In genomic region chr9:116589392-116590354, GRCh38 we compare ENCODE assay signal across 7 cellular contexts.
DNase-seq lines count a peak whose midpoint lies in the region; ATAC-seq, FAIRE-seq and TF ChIP-seq lines count a peak whose summit lies in the region.

No MANE protein-coding gene starts in this region.

- H3K36me3 ChIP-seq in OCI-LY3 (replicated peaks; ENCODE audit: low read depth, low read length) (no peaks in the 10 kb centered on the region), esophagus muscularis mucosa (no peaks in the 10 kb centered on the region)

- H3K27ac ChIP-seq in OCI-LY3 (ENCODE audit: low read length) (no peak overlapping the region), esophagus muscularis mucosa (replicated peaks in 1 of 4) (no peak overlapping the region)

- intact Hi-C loops in esophagus muscularis mucosa (cut with DNase I): no loop called here

- WGBS in esophagus muscularis mucosa: 66% methylated on average over 4 of the region's 7 CpGs

- DNase-seq in ELF-1 (ENCODE audit: low read depth, low spot score): peak; percentile 88
- peak; percentile 55 for DNase-seq in H54 (ENCODE audit: insufficient read length, low spot score)
- DNase-seq in esophagus muscularis mucosa (ENCODE audit: extremely low spot score): no peak
- peak in 1 of 2 donors; percentile 55 for DNase-seq in stimulated activated effector memory CD8-positive, alpha-beta T cell treated with anti-CD3 and anti-CD28 coated beads, Interleukin-12 subunit alpha, Interleukin-12 subunit beta, amount 100 ng/mL, for 72 hours (ENCODE audit: low spot score in 2 of 2)
- no peak for DNase-seq in cerebellum (ENCODE audit: low spot score)
- no peak for DNase-seq in epidermal melanocyte (ENCODE audit: insufficient read length, low spot score)

- no peaks in the 10 kb centered on the region for H3K36me3 Mint-ChIP-seq in stimulated activated effector memory CD8-positive, alpha-beta T cell treated with anti-CD3 and anti-CD28 coated beads, Interleukin-12 subunit alpha, Interleukin-12 subunit beta, amount 100 ng/mL, for 72 hours

- peaks cover 8% of the 10 kb centered on the region for H3K9me3 Mint-ChIP-seq in stimulated activated effector memory CD8-positive, alpha-beta T cell treated with anti-CD3 and anti-CD28 coated beads, Interleukin-12 subunit alpha, Interleukin-12 subunit beta, amount 100 ng/mL, for 72 hours

- peak; percentile 79 for TF ChIP-seq CTCF in OCI-LY3 (IDR thresholded peaks at IDR 0.05; ENCODE audit: low read depth, low read length)
- peak in 2 of 3 experiments; percentile 5 to 29 for TF ChIP-seq CTCF in esophagus muscularis mucosa (IDR thresholded peaks at IDR 0.05)

- no peak overlapping the region for H3K4me3 Mint-ChIP-seq in stimulated activated effector memory CD8-positive, alpha-beta T cell treated with anti-CD3 and anti-CD28 coated beads, Interleukin-12 subunit alpha, Interleukin-12 subunit beta, amount 100 ng/mL, for 72 hours

- H3K9ac ChIP-seq in OCI-LY3 (ENCODE audit: low read length): no peak overlapping the region

- no peaks in the 10 kb centered on the region for H3K27me3 ChIP-seq in OCI-LY3 (ENCODE audit: low read depth, low read length)
- H3K27me3 ChIP-seq in esophagus muscularis mucosa: no peaks in the 10 kb centered on the region

- no peak for TF ChIP-seq EP300 in esophagus muscularis mucosa (IDR thresholded peaks at IDR 0.05)

- H2AFZ ChIP-seq in OCI-LY3 (ENCODE audit: low read depth, low read length): no peak overlapping the region

- FAIRE-seq in H54 (lab: Jason Lieb, UNC): peak; percentile 89

- H3K9me3 ChIP-seq in OCI-LY3 (ENCODE audit: insufficient read depth, low read length) (no peaks in the 10 kb centered on the region), esophagus muscularis mucosa (peaks cover 0 to 11% (median 9%) of the 10 kb centered on the region in 4 donors)

- H3K27ac Mint-ChIP-seq in stimulated activated effector memory CD8-positive, alpha-beta T cell treated with anti-CD3 and anti-CD28 coated beads, Interleukin-12 subunit alpha, Interleukin-12 subunit beta, amount 100 ng/mL, for 72 hours: no peak overlapping the region

- H3K4me1 ChIP-seq in OCI-LY3 (ENCODE audit: low read length) (no peaks in the 10 kb centered on the region), esophagus muscularis mucosa (peaks cover 0 to 12% (median 5%) of the 10 kb centered on the region in 4 donors)

- no peak overlapping the region for H3K4me3 ChIP-seq in OCI-LY3 (ENCODE audit: low read length)
- H3K4me3 ChIP-seq in esophagus muscularis mucosa: no peak overlapping the region

- ATAC-seq in stimulated activated effector memory CD8-positive, alpha-beta T cell treated with anti-CD3 and anti-CD28 coated beads, Interleukin-12 subunit alpha, Interleukin-12 subunit beta, amount 100 ng/mL, for 72 hours: peak; percentile 77

- H3K4me1 Mint-ChIP-seq in stimulated activated effector memory CD8-positive, alpha-beta T cell treated with anti-CD3 and anti-CD28 coated beads, Interleukin-12 subunit alpha, Interleukin-12 subunit beta, amount 100 ng/mL, for 72 hours: no peaks in the 10 kb centered on the region

- no peaks in the 10 kb centered on the region for H3K79me2 ChIP-seq in OCI-LY3 (ENCODE audit: low read length)

- no peaks in the 10 kb centered on the region for H4K20me1 ChIP-seq in OCI-LY3 (ENCODE audit: insufficient read depth, low read length)

- H3K4me2 ChIP-seq in OCI-LY3 (ENCODE audit: low read length): no peak overlapping the region

- no peak for TF ChIP-seq POLR2A in H54 (IDR thresholded peaks at IDR 0.05; ENCODE audit: low read depth, low read length)
- no peak for TF ChIP-seq POLR2A in esophagus muscularis mucosa (IDR thresholded peaks at IDR 0.05; ENCODE audit: low read depth)

Comparison
In these comparisons a context has a peak if more than half of its experiments do, and no peak if none do; other contexts are left out.
1. DNase-seq: peak in ELF-1 (single experiment) and H54 (single experiment); none in esophagus muscularis mucosa (single experiment), cerebellum (single experiment) and epidermal melanocyte (single experiment).